In the genomic region with DNA sequence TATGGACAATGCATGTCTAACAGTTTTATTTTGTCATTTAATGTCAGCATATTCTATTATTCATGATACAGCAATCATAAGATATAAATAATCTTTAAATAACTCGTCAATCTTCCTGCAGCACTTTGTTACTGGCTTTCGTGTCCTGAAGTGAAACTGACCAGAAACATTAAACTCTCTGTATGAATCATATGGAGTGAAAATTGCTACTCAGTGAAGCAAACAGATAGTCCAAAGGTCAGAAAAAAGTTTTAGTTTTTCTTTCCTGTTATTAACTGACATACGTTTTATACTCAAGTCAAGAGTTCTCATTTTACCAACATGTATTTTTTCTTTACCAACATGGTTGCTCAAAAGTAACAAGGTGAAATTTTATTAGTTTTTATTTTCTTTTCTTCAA, we compare ENCODE assay signal across 8 cellular contexts.
DNase-seq lines count a peak whose midpoint lies in the region; ATAC-seq and TF ChIP-seq lines count a peak whose summit lies in the region.

No MANE protein-coding gene starts in this region.

- ATAC-seq in GM19468 (IDR thresholded peaks at IDR 0.05; ENCODE audit: extremely low read depth, unreplicated experiment) (peak; percentile 94), HG03066 (IDR thresholded peaks at IDR 0.05; ENCODE audit: low read depth, unreplicated experiment) (peak; percentile 88)

- H3K4me3 ChIP-seq in H7 (ENCODE audit: insufficient read depth, low read depth, low read length), result no peak overlapping the region

- DNase-seq in EL (peak; percentile 36), amniotic epithelial cell (ENCODE audit: low read depth) (peak; percentile 54), activated T-cell treated with anti-CD3 and anti-CD28 coated beads for 4 hours (no peak), SK-N-DZ (ENCODE audit: low spot score) (no peak), H7 (no peak), erythroblast (lab: John Stamatoyannopoulos, UW) (no peak)

- TF ChIP-seq POLR2A in erythroblast (IDR thresholded peaks at IDR 0.05; ENCODE audit: low read length), result no peak

- no peaks in the 10 kb centered on the region for H3K36me3 ChIP-seq in H7 (replicated peaks; ENCODE audit: control insufficient read depth, insufficient read depth, low read length)

- H3K27me3 ChIP-seq in H7 (ENCODE audit: control insufficient read depth, insufficient read depth, low read length), result no peaks in the 10 kb centered on the region

Comparison
In these comparisons a context has a peak if more than half of its experiments do, and no peak if none do; other contexts are left out.
1. DNase-seq: peak in EL (single experiment) and amniotic epithelial cell (single experiment); none in activated T-cell treated with anti-CD3 and anti-CD28 coated beads for 4 hours (single experiment), SK-N-DZ (single experiment), H7 (single experiment) and erythroblast (0 of 2).